In genomic region chr7:82211333-82211732, GRCh38 we compare ENCODE assay signal across 34 cellular contexts.
"Had no signal": no experiment of that assay in that cellular context is flagged by ENCODE, and none has a peak within 500 bp of the region (broad histone marks: within the 10 kb centered on the region; RNA-seq: fewer than 3 reads in every experiment).

No MANE protein-coding gene starts in this region.

- ATAC-seq: activated CD8-positive, alpha-beta T cell treated with anti-CD3 and anti-CD28 coated beads for 36 hours; activated T-cell treated with anti-CD3 and anti-CD28 coated beads, Interleukin-2, amount 50 U/mL, for 72 hours; activated T-helper 17 cell treated with anti-CD3 and anti-CD28 coated beads, Interleukin-2, amount 50 U/mL, for 72 hours; body of pancreas; Panc1 had no signal

- DNase-seq: activated CD4-positive, alpha-beta T cell treated with anti-CD3 and anti-CD28 coated beads for 1 hour; activated CD4-positive, alpha-beta T cell treated with anti-CD3 and anti-CD28 coated beads for 48 hours; activated CD4-positive, CD25-positive, alpha-beta regulatory T cell; activated CD8-positive, alpha-beta T cell treated with anti-CD3 and anti-CD28 coated beads for 36 hours; activated effector memory CD4-positive, alpha-beta T cell treated with anti-CD3 and anti-CD28 coated beads, Interleukin-2, amount 50 U/mL, for 16 hours; activated naive CD4-positive, alpha-beta T cell; activated naive CD4-positive, alpha-beta T cell treated with anti-CD3 and anti-CD28 coated beads, Interleukin-2, amount 50 U/mL, for 16 hours; activated naive CD8-positive, alpha-beta T cell treated with anti-CD3 and anti-CD28 coated beads for 36 hours; activated T-cell treated with anti-CD3 and anti-CD28 coated beads, Interleukin-2, amount 50 U/mL, for 1 hour; activated T-cell treated with anti-CD3 and anti-CD28 coated beads, Interleukin-2, amount 50 U/mL, for 72 hours; body of pancreas; Kasumi-1; KG1; MM.1S; MV-4-11; NCI-H1092; NCI-H1436 treated with DMSO at 0.1 percent for 48 hours; NCI-H1694 treated with DMSO at 0.1 percent for 48 hours; NCI-H2029; NCI-H2107; NCI-H2171; NCI-H446; NCI-H510A treated with DMSO at 0.1 percent for 48 hours; NCI-H526 treated with DMSO at 0.1 percent for 48 hours; SHP77; SW 1271; T-helper 1 cell; T-helper 2 cell; T-helper 9 cell had no signal

- H3K36me3 ChIP-seq: breast epithelium, SJSA1 had no signal

- H3K36me3 Mint-ChIP-seq: activated naive CD8-positive, alpha-beta T cell treated with anti-CD3 and anti-CD28 coated beads for 36 hours had no signal

- H3K9me3 ChIP-seq: body of pancreas, SJSA1 had no signal

- H3K4me3 Mint-ChIP-seq: activated CD8-positive, alpha-beta T cell treated with anti-CD3 and anti-CD28 coated beads for 36 hours; activated naive CD8-positive, alpha-beta T cell treated with anti-CD3 and anti-CD28 coated beads for 36 hours; activated T-cell treated with anti-CD3 and anti-CD28 coated beads, Interleukin-2, amount 50 U/mL, for 72 hours; activated T-helper 17 cell treated with anti-CD3 and anti-CD28 coated beads, Interleukin-2, amount 50 U/mL, for 72 hours had no signal

- H3K27ac ChIP-seq: body of pancreas, breast epithelium, SJSA1, VCaP had no signal

- H3K27ac Mint-ChIP-seq: activated CD8-positive, alpha-beta T cell treated with anti-CD3 and anti-CD28 coated beads for 36 hours; activated naive CD8-positive, alpha-beta T cell treated with anti-CD3 and anti-CD28 coated beads for 36 hours; activated T-cell treated with anti-CD3 and anti-CD28 coated beads, Interleukin-2, amount 50 U/mL, for 72 hours; activated T-helper 17 cell treated with anti-CD3 and anti-CD28 coated beads, Interleukin-2, amount 50 U/mL, for 72 hours had no signal

- H3K9me3 Mint-ChIP-seq: activated CD8-positive, alpha-beta T cell treated with anti-CD3 and anti-CD28 coated beads for 36 hours; activated naive CD8-positive, alpha-beta T cell treated with anti-CD3 and anti-CD28 coated beads for 36 hours had no signal

- H3K27me3 Mint-ChIP-seq: activated CD8-positive, alpha-beta T cell treated with anti-CD3 and anti-CD28 coated beads for 36 hours; activated naive CD8-positive, alpha-beta T cell treated with anti-CD3 and anti-CD28 coated beads for 36 hours; activated T-helper 17 cell treated with anti-CD3 and anti-CD28 coated beads, Interleukin-2, amount 50 U/mL, for 72 hours had no signal

- H3K4me3 ChIP-seq: body of pancreas, breast epithelium, SJSA1 had no signal

- H3K4me1 ChIP-seq: body of pancreas, breast epithelium, SJSA1 had no signal

- H3K4me1 Mint-ChIP-seq: activated naive CD8-positive, alpha-beta T cell treated with anti-CD3 and anti-CD28 coated beads for 36 hours; activated T-helper 17 cell treated with anti-CD3 and anti-CD28 coated beads, Interleukin-2, amount 50 U/mL, for 72 hours had no signal

- H3K27me3 ChIP-seq: body of pancreas, breast epithelium had no signal
